9 cellular contexts compared by ENCODE assay signal in genomic region chr6:14689639-14690038, GRCh38.
"Had no signal": no experiment of that assay in that cellular context is flagged by ENCODE, and none has a peak within 500 bp of the region (broad histone marks: within the 10 kb centered on the region; RNA-seq: fewer than 3 reads in every experiment).

No MANE protein-coding gene starts in this region.

- H3K27me3 Mint-ChIP-seq: IgD-negative memory B cell had no signal

- H3K9me3 ChIP-seq: HAP-1 had no signal

- ATAC-seq: HCT116, HepG2 had no signal

- DNase-seq: GM23248, GOT3, H7, HFFc6 had no signal

- H2AFZ ChIP-seq: GM23248 had no signal

- H3K9me3 Mint-ChIP-seq: HFFc6, IgD-negative memory B cell had no signal

- H3K27ac Mint-ChIP-seq: HFFc6 had no signal

- H3K4me1 ChIP-seq: HAP-1 had no signal

- H3K4me3 ChIP-seq: GM23248, HAP-1 had no signal

- H3K4me3 Mint-ChIP-seq: HFFc6, IgD-negative memory B cell had no signal

- H3K36me3 Mint-ChIP-seq: IgD-negative memory B cell had no signal

- H3K9ac ChIP-seq: GM23248 had no signal

- H3K27ac ChIP-seq: GM23248, HL-60 had no signal

- H3K36me3 ChIP-seq: HAP-1 had no signal

- FAIRE-seq: HepG2 had no signal
